In genomic region chr3:31980530-31981205, GRCh38 we compare ENCODE assay signal across 1 cellular context.
TF ChIP-seq lines count a peak whose summit lies in the region.

No MANE protein-coding gene starts in this region.

TF ChIP-seq in HepG2, 621 proteins besides CTCF, POLR2A, EP300 and RAD21 (continued from another document and continues in another):
- TF ChIP-seq, protein P1, sequence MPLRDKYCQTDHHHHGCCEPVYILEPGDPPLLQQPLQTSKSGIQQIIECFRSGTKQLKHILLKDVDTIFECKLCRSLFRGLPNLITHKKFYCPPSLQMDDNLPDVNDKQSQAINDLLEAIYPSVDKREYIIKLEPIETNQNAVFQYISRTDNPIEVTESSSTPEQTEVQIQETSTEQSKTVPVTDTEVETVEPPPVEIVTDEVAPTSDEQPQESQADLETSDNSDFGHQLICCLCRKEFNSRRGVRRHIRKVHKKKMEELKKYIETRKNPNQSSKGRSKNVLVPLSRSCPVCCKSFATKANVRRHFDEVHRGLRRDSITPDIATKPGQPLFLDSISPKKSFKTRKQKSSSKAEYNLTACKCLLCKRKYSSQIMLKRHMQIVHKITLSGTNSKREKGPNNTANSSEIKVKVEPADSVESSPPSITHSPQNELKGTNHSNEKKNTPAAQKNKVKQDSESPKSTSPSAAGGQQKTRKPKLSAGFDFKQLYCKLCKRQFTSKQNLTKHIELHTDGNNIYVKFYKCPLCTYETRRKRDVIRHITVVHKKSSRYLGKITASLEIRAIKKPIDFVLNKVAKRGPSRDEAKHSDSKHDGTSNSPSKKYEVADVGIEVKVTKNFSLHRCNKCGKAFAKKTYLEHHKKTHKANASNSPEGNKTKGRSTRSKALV (CRISPR knock-in tag; IDR thresholded peaks at IDR 0.05), result no peak
- TF ChIP-seq TRIM24 (CRISPR knock-in tag; IDR thresholded peaks at IDR 0.05) (no peak), ZFP36L1 (CRISPR knock-in tag; IDR thresholded peaks at IDR 0.05) (0 out of 2 replicates have a peak, but pooled peaks have one; percentile 42), ZNF83 (CRISPR knock-in tag; IDR thresholded peaks at IDR 0.05; ENCODE audit: borderline replicate concordance) (peak; percentile 55; the same call in 1 of the 2 replicates), RNF219 (CRISPR knock-in tag; IDR thresholded peaks at IDR 0.05) (no peak), ZNF253 (CRISPR knock-in tag; IDR thresholded peaks at IDR 0.05; ENCODE audit: borderline replicate concordance) (peak; percentile 37; the same call in 1 of the 2 replicates), ZNF792 (CRISPR knock-in tag; IDR thresholded peaks at IDR 0.05) (no peak), FOXA3 (CRISPR knock-in tag; IDR thresholded peaks at IDR 0.05) (0 out of 2 replicates have a peak, but pooled peaks have one; percentile 12), ZNF101 (CRISPR knock-in tag; IDR thresholded peaks at IDR 0.05; ENCODE audit: borderline replicate concordance, low read depth) (no peak), SNAPC5 (CRISPR knock-in tag; IDR thresholded peaks at IDR 0.05; ENCODE audit: borderline replicate concordance) (no peak), STAG1 (CRISPR knock-in tag; IDR thresholded peaks at IDR 0.05) (no peak), CAMTA2 (CRISPR knock-in tag; IDR thresholded peaks at IDR 0.05; ENCODE audit: borderline replicate concordance) (no peak), ZNF34 (CRISPR knock-in tag; IDR thresholded peaks at IDR 0.05; ENCODE audit: borderline replicate concordance) (peak; percentile 94), SALL1 (CRISPR knock-in tag; IDR thresholded peaks at IDR 0.05) (peak; percentile 61), ZSCAN22 (CRISPR knock-in tag; IDR thresholded peaks at IDR 0.05) (no peak), ZNF782 (CRISPR knock-in tag; IDR thresholded peaks at IDR 0.05; ENCODE audit: borderline replicate concordance) (peak; percentile 68; the same call in 1 of the 2 replicates), RXRA (CRISPR knock-in tag; IDR thresholded peaks at IDR 0.05) (no peak), PHB2 (IDR thresholded peaks at IDR 0.05; ENCODE audit: partially characterized antibody) (no peak), KMT2B (CRISPR knock-in tag; IDR thresholded peaks at IDR 0.05) (peak; percentile 28; the same call in 1 of the 2 replicates), JUNB (CRISPR knock-in tag; IDR thresholded peaks at IDR 0.05; ENCODE audit: borderline replicate concordance) (no peak), HDAC1 (CRISPR knock-in tag; IDR thresholded peaks at IDR 0.05) (peak; percentile 66), ZFP91 (CRISPR knock-in tag; IDR thresholded peaks at IDR 0.05; ENCODE audit: borderline replicate concordance) (peak; percentile 77; the same call in 1 of the 2 replicates), HNF1B (CRISPR knock-in tag; IDR thresholded peaks at IDR 0.05) (peak; percentile 60; the same call in 1 of the 2 replicates), ARID4A (CRISPR knock-in tag; IDR thresholded peaks at IDR 0.05; ENCODE audit: borderline replicate concordance) (peak; percentile 69; the same call in 1 of the 2 replicates), XRCC5 (optimal IDR thresholded peaks at IDR 0.05; ENCODE audit: low read length) (peak; percentile 31), ZNF329 (CRISPR knock-in tag; IDR thresholded peaks at IDR 0.05; ENCODE audit: low read depth) (0 out of 2 replicates have a peak, but pooled peaks have one; percentile 29), ZNF891 (CRISPR knock-in tag; IDR thresholded peaks at IDR 0.05) (peak; percentile 68; the same call in 1 of the 2 replicates), ZNF788 (CRISPR knock-in tag; IDR thresholded peaks at IDR 0.05; ENCODE audit: borderline replicate concordance) (peak; percentile 70; the same call in 1 of the 2 replicates), NFKB2 (CRISPR knock-in tag; IDR thresholded peaks at IDR 0.05; ENCODE audit: borderline replicate concordance) (no peak; the same call in 1 of the 2 replicates), ZNF205 (CRISPR knock-in tag; IDR thresholded peaks at IDR 0.05) (no peak), NONO (IDR thresholded peaks at IDR 0.05) (no peak), NONO (CRISPR knock-in tag; conservative IDR thresholded peaks at IDR 0.05) (peak; percentile 58), ZNF672 (CRISPR knock-in tag; IDR thresholded peaks at IDR 0.05) (no peak), HNRNPL (IDR thresholded peaks at IDR 0.05; ENCODE audit: low read depth, low read length) (peak; percentile 93), FOXA1 (IDR thresholded peaks at IDR 0.05) (no peak), FOXA1 (CRISPR knock-in tag; IDR thresholded peaks at IDR 0.05) (peak; percentile 33), AGO2 (optimal IDR thresholded peaks at IDR 0.05; ENCODE audit: low read depth, low read length) (peak; percentile 78), ZNF589 (CRISPR knock-in tag; conservative IDR thresholded peaks at IDR 0.05) (0 out of 2 replicates have a peak, but pooled peaks have one; percentile 18), GABPB1 (CRISPR knock-in tag; IDR thresholded peaks at IDR 0.05) (0 out of 2 replicates have a peak, but pooled peaks have one; percentile 12), ZNF274 (CRISPR knock-in tag; IDR thresholded peaks at IDR 0.05) (0 out of 2 replicates have a peak, but pooled peaks have one; percentile 31), ZNF567 (CRISPR knock-in tag; IDR thresholded peaks at IDR 0.05; ENCODE audit: borderline replicate concordance) (no peak), ZBTB26 (CRISPR knock-in tag; IDR thresholded peaks at IDR 0.05; ENCODE audit: borderline replicate concordance) (no peak)
- TF ChIP-seq, protein P2, sequence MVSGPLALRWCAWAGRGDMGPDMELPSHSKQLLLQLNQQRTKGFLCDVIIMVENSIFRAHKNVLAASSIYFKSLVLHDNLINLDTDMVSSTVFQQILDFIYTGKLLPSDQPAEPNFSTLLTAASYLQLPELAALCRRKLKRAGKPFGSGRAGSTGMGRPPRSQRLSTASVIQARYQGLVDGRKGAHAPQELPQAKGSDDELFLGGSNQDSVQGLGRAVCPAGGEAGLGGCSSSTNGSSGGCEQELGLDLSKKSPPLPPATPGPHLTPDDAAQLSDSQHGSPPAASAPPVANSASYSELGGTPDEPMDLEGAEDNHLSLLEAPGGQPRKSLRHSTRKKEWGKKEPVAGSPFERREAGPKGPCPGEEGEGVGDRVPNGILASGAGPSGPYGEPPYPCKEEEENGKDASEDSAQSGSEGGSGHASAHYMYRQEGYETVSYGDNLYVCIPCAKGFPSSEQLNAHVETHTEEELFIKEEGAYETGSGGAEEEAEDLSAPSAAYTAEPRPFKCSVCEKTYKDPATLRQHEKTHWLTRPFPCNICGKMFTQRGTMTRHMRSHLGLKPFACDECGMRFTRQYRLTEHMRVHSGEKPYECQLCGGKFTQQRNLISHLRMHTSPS (CRISPR knock-in tag; IDR thresholded peaks at IDR 0.05; ENCODE audit: low read depth), result peak; percentile 65; the same call in 1 of the 2 replicates
- TF ChIP-seq, protein P3, sequence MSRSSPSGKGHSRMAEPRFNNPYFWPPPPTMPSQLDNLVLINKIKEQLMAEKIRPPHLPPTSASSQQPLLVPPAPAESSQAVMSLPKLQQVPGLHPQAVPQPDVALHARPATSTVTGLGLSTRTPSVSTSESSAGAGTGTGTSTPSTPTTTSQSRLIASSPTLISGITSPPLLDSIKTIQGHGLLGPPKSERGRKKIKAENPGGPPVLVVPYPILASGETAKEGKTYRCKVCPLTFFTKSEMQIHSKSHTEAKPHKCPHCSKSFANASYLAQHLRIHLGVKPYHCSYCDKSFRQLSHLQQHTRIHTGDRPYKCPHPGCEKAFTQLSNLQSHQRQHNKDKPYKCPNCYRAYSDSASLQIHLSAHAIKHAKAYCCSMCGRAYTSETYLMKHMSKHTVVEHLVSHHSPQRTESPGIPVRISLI (CRISPR knock-in tag; IDR thresholded peaks at IDR 0.05; ENCODE audit: borderline replicate concordance), result peak; percentile 69
- TF ChIP-seq, protein P4, sequence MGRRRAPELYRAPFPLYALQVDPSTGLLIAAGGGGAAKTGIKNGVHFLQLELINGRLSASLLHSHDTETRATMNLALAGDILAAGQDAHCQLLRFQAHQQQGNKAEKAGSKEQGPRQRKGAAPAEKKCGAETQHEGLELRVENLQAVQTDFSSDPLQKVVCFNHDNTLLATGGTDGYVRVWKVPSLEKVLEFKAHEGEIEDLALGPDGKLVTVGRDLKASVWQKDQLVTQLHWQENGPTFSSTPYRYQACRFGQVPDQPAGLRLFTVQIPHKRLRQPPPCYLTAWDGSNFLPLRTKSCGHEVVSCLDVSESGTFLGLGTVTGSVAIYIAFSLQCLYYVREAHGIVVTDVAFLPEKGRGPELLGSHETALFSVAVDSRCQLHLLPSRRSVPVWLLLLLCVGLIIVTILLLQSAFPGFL (CRISPR knock-in tag; IDR thresholded peaks at IDR 0.05), result no peak
